ENCODE assay signal across 8 cellular contexts in genomic region chr12:11486623-11487444, GRCh38.
DNase-seq lines count a peak whose midpoint lies in the region; ATAC-seq and TF ChIP-seq lines count a peak whose summit lies in the region.

No MANE protein-coding gene starts in this region.

- H3K36me3 ChIP-seq in Caco-2 (ENCODE audit: control insufficient read depth, insufficient read depth, low read length) (no peaks in the 10 kb centered on the region), esophagus muscularis mucosa (no peaks in the 10 kb centered on the region)

- peak; percentile 90 for ATAC-seq in GM21390 (IDR thresholded peaks at IDR 0.05; ENCODE audit: unreplicated experiment)
- ATAC-seq in natural killer cell treated with Interleukin-12 subunit alpha and Interleukin-12 subunit beta and Interleukin-15 and Interleukin-18, amount 100 ng/mL, for 72 hours: peak; percentile 87 to 89
- peak; percentile 86 to 87 for ATAC-seq in stimulated activated naive B cell treated with anti-CD40 and anti-IgM and Interleukin-4, amounts not matched to agents 10 μg/mL and 1 μg/mL and 100 μg/mL, for 72 hours (replicated peaks)

- CTCF ChIA-PET in Caco-2 (lab: Charles Lee): interaction anchor here (2.0 to 3.1 kb wide), 2 partner anchors 258 to 716 kb away, joined by 9 to 19 read pairs; no protein-coding TSS in a partner anchor

- TF ChIP-seq EP300 in esophagus muscularis mucosa (IDR thresholded peaks at IDR 0.05): no peak

- H3K36me3 Mint-ChIP-seq in Caco-2 (ENCODE audit: insufficient read depth, unreplicated experiment): no peaks in the 10 kb centered on the region
- H3K36me3 Mint-ChIP-seq in natural killer cell treated with Interleukin-12 subunit alpha and Interleukin-12 subunit beta and Interleukin-15 and Interleukin-18, amount 100 ng/mL, for 72 hours: no peaks in the 10 kb centered on the region
- H3K36me3 Mint-ChIP-seq in stimulated activated naive B cell treated with anti-CD40 and anti-IgM and Interleukin-4, amounts not matched to agents 10 μg/mL and 1 μg/mL and 100 μg/mL, for 72 hours: no peaks in the 10 kb centered on the region

- no peak for TF ChIP-seq POLR2A in esophagus muscularis mucosa (IDR thresholded peaks at IDR 0.05; ENCODE audit: low read depth)

- H3K27me3 ChIP-seq in Caco-2 (replicated peaks; ENCODE audit: control insufficient read depth, insufficient read depth, low read length): no peaks in the 10 kb centered on the region; the same call in 1 of the 2 replicates
- H3K27me3 ChIP-seq in esophagus muscularis mucosa: peaks cover 0 to 7% (median 0%) of the 10 kb centered on the region in 4 donors

- DNase-seq in Caco-2 (peak; percentile 83 to 85), KG1 (lab: John Stamatoyannopoulos, UW) (peak; percentile 31), OCI-M1 (lab: John Stamatoyannopoulos, UW) (peak; percentile 93), activated T-cell treated with anti-CD3 and anti-CD28 coated beads for 4 hours (peak; percentile 69), esophagus muscularis mucosa (ENCODE audit: extremely low spot score) (no peak)
- DNase-seq in natural killer cell treated with Interleukin-12 subunit alpha and Interleukin-12 subunit beta and Interleukin-15 and Interleukin-18, amount 100 ng/mL, for 72 hours (ENCODE audit: low spot score): peak; percentile 77
- peak; percentile 59 for DNase-seq in stimulated activated naive B cell treated with anti-CD40 and anti-IgM and Interleukin-4, amounts not matched to agents 10 μg/mL and 1 μg/mL and 100 μg/mL, for 72 hours

- H3K9me3 ChIP-seq in Caco-2 (no peaks in the 10 kb centered on the region), esophagus muscularis mucosa (no peaks in the 10 kb centered on the region)

- BruUV-seq in Caco-2 (replicated peaks; lab: Mats Ljungman, UMichigan): no TSS peak

- H3K4me1 ChIP-seq in Caco-2 (no peaks in the 10 kb centered on the region), esophagus muscularis mucosa (peaks cover 0 to 4% (median 0%) of the 10 kb centered on the region in 4 donors)

- TF ChIP-seq CTCF in Caco-2 (IDR thresholded peaks at IDR 0.05; ENCODE audit: insufficient read depth in 1 of 2, low read depth in 1 of 2, low read length in 1 of 2, severe bottlenecking in 1 of 2, unreplicated experiment in 1 of 2): peak; percentile 96 to 100
- peak; percentile 92 to 93 (median 92) for TF ChIP-seq CTCF in esophagus muscularis mucosa (IDR thresholded peaks at IDR 0.05)

- no peaks in the 10 kb centered on the region for H3K4me1 Mint-ChIP-seq in Caco-2 (ENCODE audit: low read depth, unreplicated experiment)
- peaks cover 10 to 14% of the 10 kb centered on the region in 2 donors for H3K4me1 Mint-ChIP-seq in natural killer cell treated with Interleukin-12 subunit alpha and Interleukin-12 subunit beta and Interleukin-15 and Interleukin-18, amount 100 ng/mL, for 72 hours (ENCODE audit: low read depth in 2 of 2)
- H3K4me1 Mint-ChIP-seq in stimulated activated naive B cell treated with anti-CD40 and anti-IgM and Interleukin-4, amounts not matched to agents 10 μg/mL and 1 μg/mL and 100 μg/mL, for 72 hours: peaks cover 0 to 3% of the 10 kb centered on the region in 2 donors

- H3K4me3 Mint-ChIP-seq in Caco-2 (ENCODE audit: unreplicated experiment): no peak overlapping the region
- no peak overlapping the region for H3K4me3 Mint-ChIP-seq in natural killer cell treated with Interleukin-12 subunit alpha and Interleukin-12 subunit beta and Interleukin-15 and Interleukin-18, amount 100 ng/mL, for 72 hours
- peak overlapping the region in 1 of 2 donors; percentile 42 for H3K4me3 Mint-ChIP-seq in stimulated activated naive B cell treated with anti-CD40 and anti-IgM and Interleukin-4, amounts not matched to agents 10 μg/mL and 1 μg/mL and 100 μg/mL, for 72 hours

- H3K27me3 Mint-ChIP-seq in Caco-2 (ENCODE audit: insufficient read depth, unreplicated experiment): peaks cover 11% of the 10 kb centered on the region
- H3K27me3 Mint-ChIP-seq in natural killer cell treated with Interleukin-12 subunit alpha and Interleukin-12 subunit beta and Interleukin-15 and Interleukin-18, amount 100 ng/mL, for 72 hours: peaks cover 19 to 20% of the 10 kb centered on the region in 2 donors
- peaks cover 15 to 16% of the 10 kb centered on the region in 2 donors for H3K27me3 Mint-ChIP-seq in stimulated activated naive B cell treated with anti-CD40 and anti-IgM and Interleukin-4, amounts not matched to agents 10 μg/mL and 1 μg/mL and 100 μg/mL, for 72 hours

- intact Hi-C loops in Caco-2 (cut with micrococcal nuclease; ENCODE audit: unreplicated experiment): loop anchor here (1.0 to 5.0 kb wide), 5 partner anchors 259 to 716 kb away; no protein-coding TSS in a partner anchor
- intact Hi-C loops in esophagus muscularis mucosa (cut with DNase I): loop anchor here (2.0 kb wide), 1 partner anchor 714 kb away; no protein-coding TSS in a partner anchor

- H3K4me3 ChIP-seq in Caco-2 (ENCODE audit: low read depth, low read length): no peak overlapping the region
- H3K4me3 ChIP-seq in esophagus muscularis mucosa: no peak overlapping the region

- WGBS in esophagus muscularis mucosa: 27% methylated on average over 13 of the region's 13 CpGs

- POLR2A ChIA-PET in Caco-2 (lab: Charles Lee): interaction anchor here (0.6 kb wide), 1 partner anchor 509 kb away, joined by 3 read pairs; no protein-coding TSS in a partner anchor

- peaks cover 4% of the 10 kb centered on the region for H3K9me3 Mint-ChIP-seq in Caco-2 (ENCODE audit: unreplicated experiment)
- no peaks in the 10 kb centered on the region for H3K9me3 Mint-ChIP-seq in natural killer cell treated with Interleukin-12 subunit alpha and Interleukin-12 subunit beta and Interleukin-15 and Interleukin-18, amount 100 ng/mL, for 72 hours
- no peaks in the 10 kb centered on the region for H3K9me3 Mint-ChIP-seq in stimulated activated naive B cell treated with anti-CD40 and anti-IgM and Interleukin-4, amounts not matched to agents 10 μg/mL and 1 μg/mL and 100 μg/mL, for 72 hours

- no peak overlapping the region for H3K27ac Mint-ChIP-seq in Caco-2 (ENCODE audit: unreplicated experiment)
- H3K27ac Mint-ChIP-seq in natural killer cell treated with Interleukin-12 subunit alpha and Interleukin-12 subunit beta and Interleukin-15 and Interleukin-18, amount 100 ng/mL, for 72 hours: no peak overlapping the region
- no peak overlapping the region for H3K27ac Mint-ChIP-seq in stimulated activated naive B cell treated with anti-CD40 and anti-IgM and Interleukin-4, amounts not matched to agents 10 μg/mL and 1 μg/mL and 100 μg/mL, for 72 hours

- no peak overlapping the region for H3K27ac ChIP-seq in esophagus muscularis mucosa (replicated peaks in 1 of 4)
